In the genomic region with DNA sequence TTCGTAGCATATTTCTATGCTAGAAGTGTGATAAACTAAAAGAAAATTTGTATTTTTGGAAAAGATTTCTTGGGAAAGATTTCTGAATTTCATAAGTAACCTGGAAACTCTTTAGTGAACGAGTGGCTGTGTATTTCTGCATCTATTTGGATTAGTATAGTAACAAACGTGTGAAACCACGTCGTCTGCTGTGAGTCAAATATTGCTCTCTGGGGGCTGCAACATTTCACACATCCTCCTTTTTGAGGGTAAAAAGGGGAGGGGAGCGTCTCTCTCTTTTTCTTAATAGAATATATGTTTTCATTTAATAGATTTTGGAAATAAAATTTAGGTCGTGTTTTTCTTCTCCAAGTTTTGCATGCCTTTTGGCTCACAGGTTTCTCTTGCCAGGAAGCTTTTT, we compare ENCODE assay signal across 1 cellular context.
A peak's percentile ranks its signal among the peaks of the same experiment; 100 is the strongest.
TF ChIP-seq lines count a peak whose summit lies in the region.

No MANE protein-coding gene starts in this region.

TF ChIP-seq in GM12878, 131 proteins besides CTCF, POLR2A, EP300 and RAD21:
- no peak for TF ChIP-seq SMARCA5 (IDR thresholded peaks at IDR 0.05)
- TF ChIP-seq IRF4 (IDR thresholded peaks at IDR 0.05; ENCODE audit: low read depth, low read length), result no peak
- no peak for TF ChIP-seq TCF7 (IDR thresholded peaks at IDR 0.05; ENCODE audit: borderline replicate concordance)
- no peak for TF ChIP-seq FOXK2 (IDR thresholded peaks at IDR 0.05)
- TF ChIP-seq CBX5 (IDR thresholded peaks at IDR 0.05; ENCODE audit: low read depth), result no peak
- no peak for TF ChIP-seq GATAD2B (conservative IDR thresholded peaks at IDR 0.05; ENCODE audit: low read depth)
- no peak for TF ChIP-seq BHLHE40 (IDR thresholded peaks at IDR 0.05; ENCODE audit: borderline replicate concordance in 1 of 2, low read depth in 2 of 2, low read length in 1 of 2)
- TF ChIP-seq SPI1 (IDR thresholded peaks at IDR 0.05; ENCODE audit: borderline replicate concordance, insufficient read depth, low read depth, low read length), result peak; percentile 32; the same call in 1 of the 2 replicates
- no peak for TF ChIP-seq EGR1 (IDR thresholded peaks at IDR 0.05; ENCODE audit: borderline replicate concordance in 1 of 2, low read depth in 2 of 2, low read length in 2 of 2)
- peak; percentile 63 for TF ChIP-seq MEF2B (IDR thresholded peaks at IDR 0.05; ENCODE audit: partially characterized antibody, poor library complexity, severe bottlenecking)
- TF ChIP-seq, protein P1, sequence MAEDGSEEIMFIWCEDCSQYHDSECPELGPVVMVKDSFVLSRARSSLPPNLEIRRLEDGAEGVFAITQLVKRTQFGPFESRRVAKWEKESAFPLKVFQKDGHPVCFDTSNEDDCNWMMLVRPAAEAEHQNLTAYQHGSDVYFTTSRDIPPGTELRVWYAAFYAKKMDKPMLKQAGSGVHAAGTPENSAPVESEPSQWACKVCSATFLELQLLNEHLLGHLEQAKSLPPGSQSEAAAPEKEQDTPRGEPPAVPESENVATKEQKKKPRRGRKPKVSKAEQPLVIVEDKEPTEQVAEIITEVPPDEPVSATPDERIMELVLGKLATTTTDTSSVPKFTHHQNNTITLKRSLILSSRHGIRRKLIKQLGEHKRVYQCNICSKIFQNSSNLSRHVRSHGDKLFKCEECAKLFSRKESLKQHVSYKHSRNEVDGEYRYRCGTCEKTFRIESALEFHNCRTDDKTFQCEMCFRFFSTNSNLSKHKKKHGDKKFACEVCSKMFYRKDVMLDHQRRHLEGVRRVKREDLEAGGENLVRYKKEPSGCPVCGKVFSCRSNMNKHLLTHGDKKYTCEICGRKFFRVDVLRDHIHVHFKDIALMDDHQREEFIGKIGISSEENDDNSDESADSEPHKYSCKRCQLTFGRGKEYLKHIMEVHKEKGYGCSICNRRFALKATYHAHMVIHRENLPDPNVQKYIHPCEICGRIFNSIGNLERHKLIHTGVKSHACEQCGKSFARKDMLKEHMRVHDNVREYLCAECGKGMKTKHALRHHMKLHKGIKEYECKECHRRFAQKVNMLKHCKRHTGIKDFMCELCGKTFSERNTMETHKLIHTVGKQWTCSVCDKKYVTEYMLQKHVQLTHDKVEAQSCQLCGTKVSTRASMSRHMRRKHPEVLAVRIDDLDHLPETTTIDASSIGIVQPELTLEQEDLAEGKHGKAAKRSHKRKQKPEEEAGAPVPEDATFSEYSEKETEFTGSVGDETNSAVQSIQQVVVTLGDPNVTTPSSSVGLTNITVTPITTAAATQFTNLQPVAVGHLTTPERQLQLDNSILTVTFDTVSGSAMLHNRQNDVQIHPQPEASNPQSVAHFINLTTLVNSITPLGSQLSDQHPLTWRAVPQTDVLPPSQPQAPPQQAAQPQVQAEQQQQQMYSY (CRISPR knock-in tag; IDR thresholded peaks at IDR 0.05), result no peak
- no peak for TF ChIP-seq MYB (IDR thresholded peaks at IDR 0.05; ENCODE audit: borderline replicate concordance, low read depth, low read length)
- no peak for TF ChIP-seq PML (IDR thresholded peaks at IDR 0.05; ENCODE audit: low read length)
- no peak for TF ChIP-seq YY1 (IDR thresholded peaks at IDR 0.05; ENCODE audit: low read depth, low read length)
- TF ChIP-seq RUNX3 (IDR thresholded peaks at IDR 0.05; ENCODE audit: low read length), result peak; percentile 55
- TF ChIP-seq PAX8 (IDR thresholded peaks at IDR 0.05), result no peak
- TF ChIP-seq SRF (IDR thresholded peaks at IDR 0.05; ENCODE audit: low read depth in 2 of 2, low read length in 2 of 2), result no peak
- no peak for TF ChIP-seq ZNF217 (IDR thresholded peaks at IDR 0.05)
- no peak for TF ChIP-seq MTA3 (IDR thresholded peaks at IDR 0.05; ENCODE audit: borderline replicate concordance, low read length)
- no peak for TF ChIP-seq RB1 (IDR thresholded peaks at IDR 0.05; ENCODE audit: borderline replicate concordance)
- no peak; the same call in 1 of the 2 replicates for TF ChIP-seq MTA2 (IDR thresholded peaks at IDR 0.05; ENCODE audit: low read depth)
- TF ChIP-seq TCF12 (IDR thresholded peaks at IDR 0.05; ENCODE audit: low read depth, low read length), result no peak
- no peak for TF ChIP-seq CREB1 (IDR thresholded peaks at IDR 0.05; ENCODE audit: low read depth)
- TF ChIP-seq, protein P2, sequence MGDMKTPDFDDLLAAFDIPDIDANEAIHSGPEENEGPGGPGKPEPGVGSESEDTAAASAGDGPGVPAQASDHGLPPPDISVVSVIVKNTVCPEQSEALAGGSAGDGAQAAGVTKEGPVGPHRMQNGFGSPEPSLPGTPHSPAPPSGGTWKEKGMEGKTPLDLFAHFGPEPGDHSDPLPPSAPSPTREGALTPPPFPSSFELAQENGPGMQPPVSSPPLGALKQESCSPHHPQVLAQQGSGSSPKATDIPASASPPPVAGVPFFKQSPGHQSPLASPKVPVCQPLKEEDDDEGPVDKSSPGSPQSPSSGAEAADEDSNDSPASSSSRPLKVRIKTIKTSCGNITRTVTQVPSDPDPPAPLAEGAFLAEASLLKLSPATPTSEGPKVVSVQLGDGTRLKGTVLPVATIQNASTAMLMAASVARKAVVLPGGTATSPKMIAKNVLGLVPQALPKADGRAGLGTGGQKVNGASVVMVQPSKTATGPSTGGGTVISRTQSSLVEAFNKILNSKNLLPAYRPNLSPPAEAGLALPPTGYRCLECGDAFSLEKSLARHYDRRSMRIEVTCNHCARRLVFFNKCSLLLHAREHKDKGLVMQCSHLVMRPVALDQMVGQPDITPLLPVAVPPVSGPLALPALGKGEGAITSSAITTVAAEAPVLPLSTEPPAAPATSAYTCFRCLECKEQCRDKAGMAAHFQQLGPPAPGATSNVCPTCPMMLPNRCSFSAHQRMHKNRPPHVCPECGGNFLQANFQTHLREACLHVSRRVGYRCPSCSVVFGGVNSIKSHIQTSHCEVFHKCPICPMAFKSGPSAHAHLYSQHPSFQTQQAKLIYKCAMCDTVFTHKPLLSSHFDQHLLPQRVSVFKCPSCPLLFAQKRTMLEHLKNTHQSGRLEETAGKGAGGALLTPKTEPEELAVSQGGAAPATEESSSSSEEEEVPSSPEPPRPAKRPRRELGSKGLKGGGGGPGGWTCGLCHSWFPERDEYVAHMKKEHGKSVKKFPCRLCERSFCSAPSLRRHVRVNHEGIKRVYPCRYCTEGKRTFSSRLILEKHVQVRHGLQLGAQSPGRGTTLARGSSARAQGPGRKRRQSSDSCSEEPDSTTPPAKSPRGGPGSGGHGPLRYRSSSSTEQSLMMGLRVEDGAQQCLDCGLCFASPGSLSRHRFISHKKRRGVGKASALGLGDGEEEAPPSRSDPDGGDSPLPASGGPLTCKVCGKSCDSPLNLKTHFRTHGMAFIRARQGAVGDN (IDR thresholded peaks at IDR 0.05), result no peak
